Comparison of ENCODE assay signal across 1 cellular context in the genomic region with DNA sequence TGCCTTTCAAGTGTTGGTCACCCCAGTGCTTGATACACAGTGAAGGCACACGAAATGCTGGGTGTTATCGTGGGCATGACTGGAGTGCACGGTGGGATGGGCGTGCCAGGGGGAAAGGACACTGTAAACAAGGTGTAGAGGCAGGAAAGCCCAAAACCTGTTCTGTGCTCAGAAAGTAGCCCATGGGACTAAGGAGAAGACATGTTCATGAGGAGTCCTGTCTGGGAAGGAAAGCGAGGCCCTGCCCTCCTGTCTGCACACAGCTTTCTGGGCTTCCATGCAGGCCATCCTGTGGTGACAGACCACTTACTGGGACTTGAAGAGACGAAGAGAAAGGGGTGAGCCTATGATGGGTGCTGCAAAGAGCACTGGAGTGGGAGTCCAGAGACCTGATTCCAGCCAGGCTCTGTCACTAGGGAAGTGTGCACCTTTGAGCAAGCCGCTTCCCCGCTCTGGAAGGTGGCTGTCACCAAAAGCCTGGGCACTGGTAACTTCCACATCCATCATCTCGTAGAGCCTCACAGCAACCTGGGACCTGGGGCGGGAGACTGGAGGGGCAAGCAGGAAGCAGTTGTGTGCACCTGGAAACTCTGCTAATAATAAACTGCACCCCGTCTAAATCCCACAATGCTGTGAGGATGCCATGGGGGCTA.
TF ChIP-seq lines count a peak whose summit lies in the region.

No MANE protein-coding gene starts in this region.

TF ChIP-seq in GM23338, 12 proteins besides CTCF, POLR2A, EP300 and RAD21 (continued from another document):
- TF ChIP-seq EZH2 (IDR thresholded peaks at IDR 0.05; ENCODE audit: low read depth, unreplicated experiment) (no peak), JUNB (IDR thresholded peaks at IDR 0.05; ENCODE audit: unreplicated experiment) (no peak), POLR2AphosphoS5 (IDR thresholded peaks at IDR 0.05; ENCODE audit: low read depth) (no peak)
- TF ChIP-seq, protein P1, sequence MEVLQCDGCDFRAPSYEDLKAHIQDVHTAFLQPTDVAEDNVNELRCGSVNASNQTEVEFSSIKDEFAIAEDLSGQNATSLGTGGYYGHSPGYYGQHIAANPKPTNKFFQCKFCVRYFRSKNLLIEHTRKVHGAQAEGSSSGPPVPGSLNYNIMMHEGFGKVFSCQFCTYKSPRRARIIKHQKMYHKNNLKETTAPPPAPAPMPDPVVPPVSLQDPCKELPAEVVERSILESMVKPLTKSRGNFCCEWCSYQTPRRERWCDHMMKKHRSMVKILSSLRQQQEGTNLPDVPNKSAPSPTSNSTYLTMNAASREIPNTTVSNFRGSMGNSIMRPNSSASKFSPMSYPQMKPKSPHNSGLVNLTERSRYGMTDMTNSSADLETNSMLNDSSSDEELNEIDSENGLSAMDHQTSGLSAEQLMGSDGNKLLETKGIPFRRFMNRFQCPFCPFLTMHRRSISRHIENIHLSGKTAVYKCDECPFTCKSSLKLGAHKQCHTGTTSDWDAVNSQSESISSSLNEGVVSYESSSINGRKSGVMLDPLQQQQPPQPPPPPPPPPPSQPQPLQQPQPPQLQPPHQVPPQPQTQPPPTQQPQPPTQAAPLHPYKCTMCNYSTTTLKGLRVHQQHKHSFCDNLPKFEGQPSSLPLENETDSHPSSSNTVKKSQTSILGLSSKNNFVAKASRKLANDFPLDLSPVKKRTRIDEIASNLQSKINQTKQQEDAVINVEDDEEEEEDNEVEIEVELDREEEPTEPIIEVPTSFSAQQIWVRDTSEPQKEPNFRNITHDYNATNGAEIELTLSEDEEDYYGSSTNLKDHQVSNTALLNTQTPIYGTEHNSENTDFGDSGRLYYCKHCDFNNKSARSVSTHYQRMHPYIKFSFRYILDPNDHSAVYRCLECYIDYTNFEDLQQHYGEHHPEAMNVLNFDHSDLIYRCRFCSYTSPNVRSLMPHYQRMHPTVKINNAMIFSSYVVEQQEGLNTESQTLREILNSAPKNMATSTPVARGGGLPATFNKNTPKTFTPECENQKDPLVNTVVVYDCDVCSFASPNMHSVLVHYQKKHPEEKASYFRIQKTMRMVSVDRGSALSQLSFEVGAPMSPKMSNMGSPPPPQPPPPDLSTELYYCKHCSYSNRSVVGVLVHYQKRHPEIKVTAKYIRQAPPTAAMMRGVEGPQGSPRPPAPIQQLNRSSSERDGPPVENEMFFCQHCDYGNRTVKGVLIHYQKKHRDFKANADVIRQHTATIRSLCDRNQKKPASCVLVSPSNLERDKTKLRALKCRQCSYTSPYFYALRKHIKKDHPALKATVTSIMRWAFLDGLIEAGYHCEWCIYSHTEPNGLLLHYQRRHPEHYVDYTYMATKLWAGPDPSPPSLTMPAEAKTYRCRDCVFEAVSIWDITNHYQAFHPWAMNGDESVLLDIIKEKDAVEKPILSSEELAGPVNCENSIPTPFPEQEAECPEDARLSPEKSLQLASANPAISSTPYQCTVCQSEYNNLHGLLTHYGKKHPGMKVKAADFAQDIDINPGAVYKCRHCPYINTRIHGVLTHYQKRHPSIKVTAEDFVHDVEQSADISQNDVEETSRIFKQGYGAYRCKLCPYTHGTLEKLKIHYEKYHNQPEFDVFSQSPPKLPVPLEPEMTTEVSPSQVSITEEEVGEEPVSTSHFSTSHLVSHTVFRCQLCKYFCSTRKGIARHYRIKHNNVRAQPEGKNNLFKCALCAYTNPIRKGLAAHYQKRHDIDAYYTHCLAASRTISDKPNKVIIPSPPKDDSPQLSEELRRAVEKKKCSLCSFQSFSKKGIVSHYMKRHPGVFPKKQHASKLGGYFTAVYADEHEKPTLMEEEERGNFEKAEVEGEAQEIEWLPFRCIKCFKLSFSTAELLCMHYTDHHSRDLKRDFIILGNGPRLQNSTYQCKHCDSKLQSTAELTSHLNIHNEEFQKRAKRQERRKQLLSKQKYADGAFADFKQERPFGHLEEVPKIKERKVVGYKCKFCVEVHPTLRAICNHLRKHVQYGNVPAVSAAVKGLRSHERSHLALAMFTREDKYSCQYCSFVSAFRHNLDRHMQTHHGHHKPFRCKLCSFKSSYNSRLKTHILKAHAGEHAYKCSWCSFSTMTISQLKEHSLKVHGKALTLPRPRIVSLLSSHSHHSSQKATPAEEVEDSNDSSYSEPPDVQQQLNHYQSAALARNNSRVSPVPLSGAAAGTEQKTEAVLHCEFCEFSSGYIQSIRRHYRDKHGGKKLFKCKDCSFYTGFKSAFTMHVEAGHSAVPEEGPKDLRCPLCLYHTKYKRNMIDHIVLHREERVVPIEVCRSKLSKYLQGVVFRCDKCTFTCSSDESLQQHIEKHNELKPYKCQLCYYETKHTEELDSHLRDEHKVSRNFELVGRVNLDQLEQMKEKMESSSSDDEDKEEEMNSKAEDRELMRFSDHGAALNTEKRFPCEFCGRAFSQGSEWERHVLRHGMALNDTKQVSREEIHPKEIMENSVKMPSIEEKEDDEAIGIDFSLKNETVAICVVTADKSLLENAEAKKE (CRISPR knock-in tag; IDR thresholded peaks at IDR 0.05) = no peak
